Comparison of ENCODE assay signal across 9 cellular contexts in genomic region chr2:167140767-167141166, GRCh38.
DNase-seq lines count a peak whose midpoint lies in the region; ATAC-seq, FAIRE-seq and TF ChIP-seq lines count a peak whose summit lies in the region.
"Had no signal": no experiment of that assay in that cellular context is flagged by ENCODE, and none has a peak within 500 bp of the region (broad histone marks: within the 10 kb centered on the region; RNA-seq: fewer than 3 reads in every experiment).

No MANE protein-coding gene starts in this region.

- H3K4me2 ChIP-seq in endothelial cell of umbilical vein (ENCODE audit: insufficient read depth, low read length) (no peak overlapping the region), mesendoderm (ENCODE audit: low read length) (no peak overlapping the region)

- H2BK120ac ChIP-seq in mesendoderm (ENCODE audit: low read depth, low read length): no peak overlapping the region

- H4K20me1 ChIP-seq in endothelial cell of umbilical vein (replicated peaks; ENCODE audit: control insufficient read depth, extremely low read depth, insufficient read depth, low read length): no peaks in the 10 kb centered on the region

- WGBS in mesendoderm (ENCODE audit: extremely low coverage, insufficient coverage, low lambda C conversion rate): no CpG with 5 or more reads among the region's 4 CpGs

- intact Hi-C loops in endothelial cell of umbilical vein (cut with micrococcal nuclease): loop anchor here (10.0 kb wide), 1 partner anchor 486 kb away; no protein-coding TSS in a partner anchor

- no peaks in the 10 kb centered on the region for H3K9me1 ChIP-seq in endothelial cell of umbilical vein (replicated peaks; ENCODE audit: control insufficient read depth, extremely low read depth, insufficient read depth, low read length)

- H3K79me1 ChIP-seq in mesendoderm (ENCODE audit: low read length): no peaks in the 10 kb centered on the region

- H2AFZ ChIP-seq in endothelial cell of umbilical vein (ENCODE audit: low read depth, low read length): no peak overlapping the region

- H3K4me3 ChIP-seq in endothelial cell of umbilical vein (replicated peaks in 1 of 3; ENCODE audit: insufficient read depth in 1 of 3, low read depth in 1 of 3, low read length in 3 of 3): no peak overlapping the region
- H3K4me3 ChIP-seq in mesendoderm (ENCODE audit: low read length): no peak overlapping the region
- H3K4me3 ChIP-seq: adrenal gland had no signal

- no peak overlapping the region for H3K18ac ChIP-seq in mesendoderm (ENCODE audit: low read length)

- no peak overlapping the region for H3K4ac ChIP-seq in mesendoderm (ENCODE audit: low read depth, low read length)

- TF ChIP-seq CTCF in endothelial cell of umbilical vein (IDR thresholded peaks at IDR 0.05; ENCODE audit: extremely low read depth in 1 of 2, insufficient read depth in 1 of 2, low read depth in 1 of 2, low read length in 2 of 2): no peak

- no peak overlapping the region for H2AK5ac ChIP-seq in mesendoderm (ENCODE audit: low read length)

- no peak for TF ChIP-seq POLR2A in endothelial cell of umbilical vein (IDR thresholded peaks at IDR 0.05; ENCODE audit: low read depth, low read length)
- no peak for TF ChIP-seq POLR2A in GM12892 (IDR thresholded peaks at IDR 0.05; ENCODE audit: low read depth, low read length)

- FAIRE-seq in endothelial cell of umbilical vein (lab: Jason Lieb, UNC): peak; percentile 80
- no peak for FAIRE-seq in GM12892 (lab: Jason Lieb, UNC)

- peak overlapping the region; percentile 62 for H3K27ac ChIP-seq in endothelial cell of umbilical vein (ENCODE audit: insufficient read depth, low read depth, low read length)
- H3K27ac ChIP-seq in mesendoderm (ENCODE audit: low read depth, low read length): no peak overlapping the region
- H3K27ac ChIP-seq: adrenal gland had no signal

- CTCF ChIA-PET in endothelial cell of umbilical vein (lab: Charles Lee): no interaction called here

- POLR2A ChIA-PET in endothelial cell of umbilical vein (lab: Charles Lee): no interaction called here

- no peak overlapping the region for H3K23ac ChIP-seq in mesendoderm (ENCODE audit: low read length)

- H3K4me1 ChIP-seq in endothelial cell of umbilical vein (ENCODE audit: control insufficient read depth, extremely low read depth, insufficient read depth, low read length): peaks cover 6% of the 10 kb centered on the region
- H3K4me1 ChIP-seq in mesendoderm (ENCODE audit: control insufficient read depth, low read depth, low read length): no peaks in the 10 kb centered on the region
- H3K4me1 ChIP-seq: adrenal gland had no signal

- H3K27me3 ChIP-seq in endothelial cell of umbilical vein (ENCODE audit: control insufficient read depth in 2 of 2, insufficient read depth in 2 of 2, low read length in 2 of 2): no peaks in the 10 kb centered on the region
- H3K27me3 ChIP-seq in mesendoderm (ENCODE audit: insufficient read depth, low read length, poor library complexity): no peaks in the 10 kb centered on the region
- H3K27me3 ChIP-seq: adrenal gland had no signal

- no peak overlapping the region for H2BK15ac ChIP-seq in mesendoderm (replicated peaks; ENCODE audit: low read depth)

- H4K5ac ChIP-seq in mesendoderm (ENCODE audit: low read length): no peak overlapping the region

- BruUV-seq in endothelial cell of umbilical vein (replicated peaks; lab: Mats Ljungman, UMichigan): no TSS peak

- dilution Hi-C loops in endothelial cell of umbilical vein (cut with MboI; ENCODE audit: extremely low pct_ligation_motif_present, low sequenced_read_pairs): no loop called here

- no peak overlapping the region for H4K8ac ChIP-seq in mesendoderm (ENCODE audit: low read depth, low read length)

- H3K9me3 ChIP-seq in endothelial cell of umbilical vein (replicated peaks; ENCODE audit: control insufficient read depth, insufficient read depth, low read length): no peaks in the 10 kb centered on the region
- H3K9me3 ChIP-seq: adrenal gland had no signal

- H3K36me3 ChIP-seq in endothelial cell of umbilical vein (ENCODE audit: control insufficient read depth in 2 of 2, extremely low read depth in 1 of 2, insufficient read depth in 2 of 2, low read length in 2 of 2) (no peaks in the 10 kb centered on the region), mesendoderm (ENCODE audit: control insufficient read depth, insufficient read depth, low read length) (no peaks in the 10 kb centered on the region)
- H3K36me3 ChIP-seq: adrenal gland had no signal

- no peak for ATAC-seq in HG03571 (IDR thresholded peaks at IDR 0.05; ENCODE audit: unreplicated experiment)

- H3K79me2 ChIP-seq in endothelial cell of umbilical vein (ENCODE audit: control insufficient read depth, insufficient read depth, low read length) (no peaks in the 10 kb centered on the region), mesendoderm (ENCODE audit: control insufficient read depth, insufficient read depth, low read length) (no peaks in the 10 kb centered on the region)

- peak; percentile 88 for DNase-seq in COLO829 (ENCODE audit: low spot score)
- DNase-seq in NCI-H69 (lab: John Stamatoyannopoulos, UW): peak; percentile 37
- peak; percentile 86 for DNase-seq in endothelial cell of umbilical vein (ENCODE audit: low read depth, low spot score)
- DNase-seq in mesendoderm: peak; percentile 39
- DNase-seq in NCI-H2171 (lab: John Stamatoyannopoulos, UW): no peak
- DNase-seq in activated effector memory CD4-positive, alpha-beta T cell treated with anti-CD3 and anti-CD28 coated beads, Interleukin-2, amount 50 U/mL, for 16 hours: no peak
- no peak for DNase-seq in GM12892 (ENCODE audit: insufficient read length)
- DNase-seq: adrenal gland had no signal

- H2BK5ac ChIP-seq in mesendoderm (ENCODE audit: low read length): no peak overlapping the region

- no peak overlapping the region for H3K56ac ChIP-seq in mesendoderm (ENCODE audit: low read length)

- H3K9ac ChIP-seq in endothelial cell of umbilical vein (replicated peaks; ENCODE audit: extremely low read depth, insufficient read depth, low read length) (no peak overlapping the region), mesendoderm (ENCODE audit: low read length) (no peak overlapping the region)

TF ChIP-seq in endothelial cell of umbilical vein, 7 proteins besides CTCF, POLR2A, EP300 and RAD21:
- TF ChIP-seq POLR2AphosphoS5 (IDR thresholded peaks at IDR 0.05; ENCODE audit: insufficient read depth, low read depth, low read length) (no peak), JUN (IDR thresholded peaks at IDR 0.05; ENCODE audit: borderline replicate concordance, insufficient read depth, insufficient read length, low read depth) (peak; percentile 83), EZH2 (IDR thresholded peaks at IDR 0.05; ENCODE audit: borderline replicate concordance, low read depth, low read length, severe bottlenecking) (no peak), FOS (IDR thresholded peaks at IDR 0.05; ENCODE audit: borderline replicate concordance, insufficient read depth, low read length) (peak; percentile 74), GATA2 (IDR thresholded peaks at IDR 0.05; ENCODE audit: insufficient read depth, insufficient read length, low read depth, low read length) (peak; percentile 46)
- TF ChIP-seq, protein P1, sequence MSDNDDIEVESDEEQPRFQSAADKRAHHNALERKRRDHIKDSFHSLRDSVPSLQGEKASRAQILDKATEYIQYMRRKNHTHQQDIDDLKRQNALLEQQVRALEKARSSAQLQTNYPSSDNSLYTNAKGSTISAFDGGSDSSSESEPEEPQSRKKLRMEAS (IDR thresholded peaks at IDR 0.05; ENCODE audit: insufficient read depth, insufficient read length): peak; percentile 44

Comparison
In these comparisons a context has a peak if more than half of its experiments do, and no peak if none do; other contexts are left out.
1. DNase-seq: peak in COLO829 (single experiment), NCI-H69 (single experiment), endothelial cell of umbilical vein (single experiment) and mesendoderm (single experiment); none in NCI-H2171 (single experiment), activated effector memory CD4-positive, alpha-beta T cell treated with anti-CD3 and anti-CD28 coated beads, Interleukin-2, amount 50 U/mL, for 16 hours (single experiment) and GM12892 (single experiment).